Comparison of ENCODE assay signal across 2 cellular contexts in the genomic region with DNA sequence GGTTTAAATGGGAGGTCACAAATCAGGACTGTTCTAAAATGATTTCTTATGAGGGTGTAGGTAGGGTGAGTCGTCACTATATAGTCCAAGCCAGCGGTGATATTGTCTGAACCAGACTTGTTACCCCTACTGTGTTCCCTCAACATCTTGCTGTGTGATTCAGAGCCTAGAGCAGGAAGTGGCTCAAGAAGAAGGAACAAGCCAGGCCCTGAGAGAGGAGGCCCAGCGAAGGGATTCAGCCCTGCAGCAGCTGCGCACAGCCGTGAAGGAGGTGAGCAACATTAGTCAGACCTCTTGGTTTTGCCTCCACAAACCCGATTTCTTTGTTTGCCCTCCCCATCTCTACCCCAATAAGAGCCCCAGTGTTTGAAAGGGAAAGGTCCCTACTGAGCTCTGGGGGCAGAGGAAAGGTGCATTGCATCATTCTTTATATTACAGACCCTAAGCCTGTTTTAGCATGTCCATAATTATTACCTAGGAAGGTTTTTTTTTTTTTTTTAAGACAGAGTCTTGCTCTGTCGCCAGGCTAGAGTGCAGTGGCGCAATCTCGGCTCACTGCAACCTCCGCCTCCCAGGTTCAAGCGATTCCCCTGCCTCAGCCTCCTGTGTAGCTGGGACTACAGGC.
TF ChIP-seq lines count a peak whose summit lies in the region.

No MANE protein-coding gene starts in this region.

TF ChIP-seq in SK-N-SH, 30 proteins besides CTCF, POLR2A, EP300 and RAD21:
- TF ChIP-seq TEAD4 (IDR thresholded peaks at IDR 0.05; ENCODE audit: borderline replicate concordance, insufficient read depth) (no peak), MXI1 (IDR thresholded peaks at IDR 0.05; ENCODE audit: low read depth, low read length) (no peak), ELF1 (IDR thresholded peaks at IDR 0.05) (no peak), MEF2A (IDR thresholded peaks at IDR 0.05; ENCODE audit: borderline replicate concordance, low read depth) (no peak), SIN3A (IDR thresholded peaks at IDR 0.05; ENCODE audit: borderline replicate concordance, low read depth, low read length) (no peak), YY1 (IDR thresholded peaks at IDR 0.05; ENCODE audit: low read depth) (no peak), NFIC (IDR thresholded peaks at IDR 0.05; ENCODE audit: borderline replicate concordance) (no peak), GABPA (IDR thresholded peaks at IDR 0.05; ENCODE audit: low read depth) (no peak)
- TF ChIP-seq, protein P1, sequence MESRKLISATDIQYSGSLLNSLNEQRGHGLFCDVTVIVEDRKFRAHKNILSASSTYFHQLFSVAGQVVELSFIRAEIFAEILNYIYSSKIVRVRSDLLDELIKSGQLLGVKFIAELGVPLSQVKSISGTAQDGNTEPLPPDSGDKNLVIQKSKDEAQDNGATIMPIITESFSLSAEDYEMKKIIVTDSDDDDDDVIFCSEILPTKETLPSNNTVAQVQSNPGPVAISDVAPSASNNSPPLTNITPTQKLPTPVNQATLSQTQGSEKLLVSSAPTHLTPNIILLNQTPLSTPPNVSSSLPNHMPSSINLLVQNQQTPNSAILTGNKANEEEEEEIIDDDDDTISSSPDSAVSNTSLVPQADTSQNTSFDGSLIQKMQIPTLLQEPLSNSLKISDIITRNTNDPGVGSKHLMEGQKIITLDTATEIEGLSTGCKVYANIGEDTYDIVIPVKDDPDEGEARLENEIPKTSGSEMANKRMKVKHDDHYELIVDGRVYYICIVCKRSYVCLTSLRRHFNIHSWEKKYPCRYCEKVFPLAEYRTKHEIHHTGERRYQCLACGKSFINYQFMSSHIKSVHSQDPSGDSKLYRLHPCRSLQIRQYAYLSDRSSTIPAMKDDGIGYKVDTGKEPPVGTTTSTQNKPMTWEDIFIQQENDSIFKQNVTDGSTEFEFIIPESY (IDR thresholded peaks at IDR 0.05; ENCODE audit: borderline replicate concordance, low read depth), result no peak
- TF ChIP-seq, protein P2, sequence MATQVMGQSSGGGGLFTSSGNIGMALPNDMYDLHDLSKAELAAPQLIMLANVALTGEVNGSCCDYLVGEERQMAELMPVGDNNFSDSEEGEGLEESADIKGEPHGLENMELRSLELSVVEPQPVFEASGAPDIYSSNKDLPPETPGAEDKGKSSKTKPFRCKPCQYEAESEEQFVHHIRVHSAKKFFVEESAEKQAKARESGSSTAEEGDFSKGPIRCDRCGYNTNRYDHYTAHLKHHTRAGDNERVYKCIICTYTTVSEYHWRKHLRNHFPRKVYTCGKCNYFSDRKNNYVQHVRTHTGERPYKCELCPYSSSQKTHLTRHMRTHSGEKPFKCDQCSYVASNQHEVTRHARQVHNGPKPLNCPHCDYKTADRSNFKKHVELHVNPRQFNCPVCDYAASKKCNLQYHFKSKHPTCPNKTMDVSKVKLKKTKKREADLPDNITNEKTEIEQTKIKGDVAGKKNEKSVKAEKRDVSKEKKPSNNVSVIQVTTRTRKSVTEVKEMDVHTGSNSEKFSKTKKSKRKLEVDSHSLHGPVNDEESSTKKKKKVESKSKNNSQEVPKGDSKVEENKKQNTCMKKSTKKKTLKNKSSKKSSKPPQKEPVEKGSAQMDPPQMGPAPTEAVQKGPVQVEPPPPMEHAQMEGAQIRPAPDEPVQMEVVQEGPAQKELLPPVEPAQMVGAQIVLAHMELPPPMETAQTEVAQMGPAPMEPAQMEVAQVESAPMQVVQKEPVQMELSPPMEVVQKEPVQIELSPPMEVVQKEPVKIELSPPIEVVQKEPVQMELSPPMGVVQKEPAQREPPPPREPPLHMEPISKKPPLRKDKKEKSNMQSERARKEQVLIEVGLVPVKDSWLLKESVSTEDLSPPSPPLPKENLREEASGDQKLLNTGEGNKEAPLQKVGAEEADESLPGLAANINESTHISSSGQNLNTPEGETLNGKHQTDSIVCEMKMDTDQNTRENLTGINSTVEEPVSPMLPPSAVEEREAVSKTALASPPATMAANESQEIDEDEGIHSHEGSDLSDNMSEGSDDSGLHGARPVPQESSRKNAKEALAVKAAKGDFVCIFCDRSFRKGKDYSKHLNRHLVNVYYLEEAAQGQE (IDR thresholded peaks at IDR 0.05; ENCODE audit: low read depth, low read length), result no peak

TF ChIP-seq in SK-N-SH treated with all-trans-retinoic acid at 6 μM for 48 hours, 23 proteins besides CTCF, POLR2A, EP300 and RAD21:
- no peak for TF ChIP-seq RARB (CRISPR knock-in tag; IDR thresholded peaks at IDR 0.05)
